Comparison of ENCODE assay signal across 8 cellular contexts in genomic region chr1:211514030-211514754, GRCh38. TPM values are rescaled to one million over a fixed set of nuclear protein-coding genes. Genes with fewer than 3 reads are reported as not detected.
DNase-seq lines count a peak whose midpoint lies in the region; ATAC-seq lines count a peak whose summit lies in the region.

No MANE protein-coding gene starts in this region.

- H3K9me3 ChIP-seq in CD8-positive, alpha-beta memory T cell (ENCODE audit: low read length): no peaks in the 10 kb centered on the region
- H3K9me3 ChIP-seq in mesenchymal stem cell (ENCODE audit: control insufficient read depth, low read length): no peaks in the 10 kb centered on the region

- no peak overlapping the region for H3K23ac ChIP-seq in mesenchymal stem cell (ENCODE audit: low read length in 2 of 2)

- peak overlapping the region; percentile 18 for H2AK5ac ChIP-seq in mesenchymal stem cell (ENCODE audit: low read length, severe bottlenecking)

- no peak overlapping the region for H3K4me2 ChIP-seq in mesenchymal stem cell (ENCODE audit: low read length, poor library complexity, severe bottlenecking)

- peak overlapping the region; percentile 1 for H2BK120ac ChIP-seq in mesenchymal stem cell (ENCODE audit: low read depth, low read length)

- no peak overlapping the region for H4K91ac ChIP-seq in mesenchymal stem cell (ENCODE audit: low read length)

- H2BK15ac ChIP-seq in mesenchymal stem cell (ENCODE audit: low read depth, poor library complexity, severe bottlenecking): peak overlapping the region; percentile 41

- no peaks in the 10 kb centered on the region for H3K36me3 Mint-ChIP-seq in CD8-positive, alpha-beta memory T cell

- H2AFZ ChIP-seq in mesenchymal stem cell (ENCODE audit: low read depth, low read length): no peak overlapping the region

- no peaks in the 10 kb centered on the region for H3K9me3 Mint-ChIP-seq in CD8-positive, alpha-beta memory T cell

- H3K27ac Mint-ChIP-seq in CD8-positive, alpha-beta memory T cell: peak overlapping the region in 2 of 8 donors; percentile 52 to 69

- DNase-seq in CD8-positive, alpha-beta memory T cell: peak; percentile 39 to 76 (median 44)
- DNase-seq in NCI-H748 treated with DMSO at 0.1 percent for 48 hours (lab: John Stamatoyannopoulos, UW) (peak; percentile 51), mesenchymal stem cell (peak; percentile 88)
- peak; percentile 60 to 63 for DNase-seq in activated CD4-positive, alpha-beta T cell treated with anti-CD3 and anti-CD28 coated beads, Interleukin-2, amount 50 U/mL, for 4 hours
- peak; percentile 49 for DNase-seq in effector CD4-positive, alpha-beta T cell
- peak; percentile 40 for DNase-seq in stimulated activated CD8-positive, alpha-beta memory T cell treated with anti-CD3 and anti-CD28 coated beads, Interleukin-15, amount 100 ng/mL, for 1 hour (ENCODE audit: low read depth)

- no peaks in the 10 kb centered on the region for H3K27me3 ChIP-seq in CD8-positive, alpha-beta memory T cell (ENCODE audit: insufficient read depth, low read length, poor library complexity, severe bottlenecking)
- H3K27me3 ChIP-seq in mesenchymal stem cell (ENCODE audit: control insufficient read depth in 1 of 2, insufficient read depth in 1 of 2, low read length in 2 of 2): peaks cover 5 to 8% of the 10 kb centered on the region in 2 experiments

- H3K9ac ChIP-seq in mesenchymal stem cell (ENCODE audit: low read length): no peak overlapping the region

- peak overlapping the region; percentile 7 for H4K8ac ChIP-seq in mesenchymal stem cell (ENCODE audit: low read length)

- WGBS in mesenchymal stem cell: 42% methylated on average over 27 of the region's 28 CpGs

- no peak overlapping the region for H2BK12ac ChIP-seq in mesenchymal stem cell (ENCODE audit: low read length in 2 of 2)

- POLR2A ChIA-PET in CD8-positive, alpha-beta memory T cell (lab: Charles Lee): no interaction called here

- H3K36me3 ChIP-seq in CD8-positive, alpha-beta memory T cell (ENCODE audit: insufficient read depth, low read length): no peaks in the 10 kb centered on the region
- no peaks in the 10 kb centered on the region for H3K36me3 ChIP-seq in mesenchymal stem cell (ENCODE audit: control insufficient read depth in 1 of 2, insufficient read depth in 2 of 2, low read depth in 1 of 2, low read length in 2 of 2)

- H3K4me1 Mint-ChIP-seq in CD8-positive, alpha-beta memory T cell: peaks cover 11 to 17% (median 13%) of the 10 kb centered on the region in 3 donors

- peak overlapping the region; percentile 55 to 90 (median 73) for H3K4me3 Mint-ChIP-seq in CD8-positive, alpha-beta memory T cell

- no peak overlapping the region for H3K4me3 ChIP-seq in CD8-positive, alpha-beta memory T cell (ENCODE audit: low read length)
- H3K4me3 ChIP-seq in mesenchymal stem cell (ENCODE audit: insufficient read depth in 1 of 2, low read depth in 1 of 2, low read length in 2 of 2): no peak overlapping the region

- no peak overlapping the region for H3K27ac ChIP-seq in CD8-positive, alpha-beta memory T cell (ENCODE audit: low read depth, low read length)
- peak overlapping the region; percentile 79 for H3K27ac ChIP-seq in mesenchymal stem cell (ENCODE audit: low read length, poor library complexity, severe bottlenecking)

- no peaks in the 10 kb centered on the region for H3K79me1 ChIP-seq in mesenchymal stem cell (replicated peaks; ENCODE audit: low read length, poor library complexity, severe bottlenecking)

- peak; percentile 52 for ATAC-seq in GM19455 (IDR thresholded peaks at IDR 0.05; ENCODE audit: unreplicated experiment)
- peak; percentile 42 for ATAC-seq in HG03558 (IDR thresholded peaks at IDR 0.05; ENCODE audit: extremely low read depth, unreplicated experiment)

- CTCF ChIA-PET in CD8-positive, alpha-beta memory T cell (lab: Charles Lee): interaction anchor here (1.0 to 3.2 kb wide), 23 partner anchors 9 to 1112 kb away, joined by 3 to 37 read pairs (median 5); partner anchors contain the start of gene SLC30A1

- peaks cover 2 to 3% of the 10 kb centered on the region in 2 donors for H3K27me3 Mint-ChIP-seq in CD8-positive, alpha-beta memory T cell

- no peak overlapping the region for H3K14ac ChIP-seq in mesenchymal stem cell (ENCODE audit: low read length in 2 of 2)

- peaks cover 10% of the 10 kb centered on the region for H3K4me1 ChIP-seq in CD8-positive, alpha-beta memory T cell (ENCODE audit: insufficient read depth, low read length)
- H3K4me1 ChIP-seq in mesenchymal stem cell (ENCODE audit: control insufficient read depth, insufficient read depth, low read depth, low read length): peaks cover 23% of the 10 kb centered on the region

- H2BK5ac ChIP-seq in mesenchymal stem cell (ENCODE audit: low read depth, low read length, poor library complexity, severe bottlenecking): no peak overlapping the region

- no peak overlapping the region for H3K18ac ChIP-seq in mesenchymal stem cell (ENCODE audit: low read depth in 1 of 2, low read length in 2 of 2)

- H3K4ac ChIP-seq in mesenchymal stem cell (ENCODE audit: low read depth in 1 of 2, low read length in 2 of 2): no peak overlapping the region

RNA-seq across cellular contexts. Expression of gene RD3, which starts 22.2 kb away (rescaled TPM):
- not detected for total RNA-seq in CD8-positive, alpha-beta memory T cell
- not detected for polyA plus RNA-seq in CD8-positive, alpha-beta memory T cell
- polyA plus RNA-seq in mesenchymal stem cell (2013, experiment 1 of 2): not detected
- not detected for polyA plus RNA-seq in mesenchymal stem cell (2013, experiment 2 of 2)
